8 cellular contexts compared by ENCODE assay signal in genomic region chr10:29386347-29386999, GRCh38.
DNase-seq lines count a peak whose midpoint lies in the region; FAIRE-seq and TF ChIP-seq lines count a peak whose summit lies in the region.

No MANE protein-coding gene starts in this region.

- no peaks in the 10 kb centered on the region for H3K36me3 ChIP-seq in left ventricle myocardium inferior
- no peaks in the 10 kb centered on the region for H3K36me3 ChIP-seq in small intestine (ENCODE audit: control insufficient read depth in 2 of 2, insufficient read depth in 2 of 2, low read length in 2 of 2)

- CTCF ChIA-PET in GM10248 (lab: Yijun Ruan, JAX) = interaction anchor here (0.7 to 3.2 kb wide), 22 partner anchors 7 to 722 kb away, joined by 3 to 24 read pairs (median 4); no protein-coding TSS in a partner anchor

- no peak overlapping the region for H3K27ac ChIP-seq in VCaP
- H3K27ac ChIP-seq in left ventricle myocardium inferior (replicated peaks) = no peak overlapping the region
- no peak overlapping the region for H3K27ac ChIP-seq in small intestine (ENCODE audit: low read depth in 1 of 2, low read length in 1 of 2)

- DNase-seq in AG09319 (ENCODE audit: extremely low read depth, low read depth) (no peak), GM10248 (ENCODE audit: extremely low spot score) (peak; percentile 39), left ventricle myocardium inferior (no peak), small intestine (peak; percentile 35), posterior vena cava (ENCODE audit: low spot score) (no peak), cortex of kidney (lab: John Stamatoyannopoulos, UW) (no peak)

- H3K9me3 ChIP-seq in left ventricle myocardium inferior (replicated peaks) = no peaks in the 10 kb centered on the region
- H3K9me3 ChIP-seq in small intestine (ENCODE audit: control insufficient read depth, low read depth) = no peaks in the 10 kb centered on the region

- H3K27me3 ChIP-seq in left ventricle myocardium inferior (ENCODE audit: low read depth) (no peaks in the 10 kb centered on the region), small intestine (ENCODE audit: control insufficient read depth in 2 of 2, insufficient read depth in 2 of 2, low read length in 2 of 2) (no peaks in the 10 kb centered on the region)

- TF ChIP-seq CTCF in AG09319 (IDR thresholded peaks at IDR 0.05; ENCODE audit: low read depth, low read length) = peak; percentile 67
- peak; percentile 66 for TF ChIP-seq CTCF in GM10248 (IDR thresholded peaks at IDR 0.05; ENCODE audit: control extremely low read depth, extremely low read depth, low read depth, missing control alignments)
- TF ChIP-seq CTCF in VCaP (conservative IDR thresholded peaks at IDR 0.05) = peak; percentile 78
- peak; percentile 86 for TF ChIP-seq CTCF in left ventricle myocardium inferior (IDR thresholded peaks at IDR 0.05; ENCODE audit: borderline replicate concordance)

- no peak for FAIRE-seq in small intestine (lab: Jason Lieb, UNC)

- intact Hi-C loops in left ventricle myocardium inferior (cut with micrococcal nuclease) = no loop called here
- intact Hi-C loops in posterior vena cava (cut with DNase I) = loop anchor here in 1 of 2 donors (5.0 kb wide), 1 partner anchor 61 kb away; no protein-coding TSS in a partner anchor

- H3K4me3 ChIP-seq in left ventricle myocardium inferior (no peak overlapping the region), small intestine (ENCODE audit: low read depth in 1 of 2, low read length in 2 of 2) (no peak overlapping the region)

- H3K4me1 ChIP-seq in left ventricle myocardium inferior (no peaks in the 10 kb centered on the region), small intestine (ENCODE audit: control insufficient read depth in 2 of 2, insufficient read depth in 1 of 2, low read depth in 1 of 2, low read length in 1 of 2) (no peaks in the 10 kb centered on the region)

- POLR2A ChIA-PET in GM10248 (lab: Yijun Ruan, JAX) = no interaction called here

- 40 to 44% (median 43%) methylated on average over 8 of the region's 8 CpGs for WGBS in small intestine, 3 donors

- peak; percentile 30; the same call in 1 of the 2 replicates for TF ChIP-seq RAD21 in Ishikawa (IDR thresholded peaks at IDR 0.05; ENCODE audit: low read depth)

- no peak for TF ChIP-seq EP300 in Ishikawa (IDR thresholded peaks at IDR 0.05; ENCODE audit: borderline replicate concordance)

TF ChIP-seq in Ishikawa, 13 proteins besides CTCF, POLR2A, EP300 and RAD21:
- no peak for TF ChIP-seq TEAD4 (IDR thresholded peaks at IDR 0.05)
- TF ChIP-seq ZBTB7A (IDR thresholded peaks at IDR 0.05; ENCODE audit: low read depth) = no peak
- TF ChIP-seq EGR1 (IDR thresholded peaks at IDR 0.05) = no peak
- no peak for TF ChIP-seq NFIC (IDR thresholded peaks at IDR 0.05)
- TF ChIP-seq TCF12 (IDR thresholded peaks at IDR 0.05; ENCODE audit: low read depth) = no peak
- no peak for TF ChIP-seq USF1 (IDR thresholded peaks at IDR 0.05)
- no peak for TF ChIP-seq CREB1 (IDR thresholded peaks at IDR 0.05; ENCODE audit: low read depth)
- no peak for TF ChIP-seq TAF1 (IDR thresholded peaks at IDR 0.05; ENCODE audit: low read depth)

Comparison
In these comparisons a context has a peak if more than half of its experiments do, and no peak if none do; other contexts are left out.
1. DNase-seq: peak in GM10248 (single experiment) and small intestine (single experiment); none in AG09319 (single experiment), left ventricle myocardium inferior (single experiment), posterior vena cava (single experiment) and cortex of kidney (single experiment).
2. Peak in every context shown above with its lines, with median percentiles within 50 percentile points of each other: CTCF ChIP-seq.